Comparison of ENCODE assay signal across 25 cellular contexts in the genomic region with DNA sequence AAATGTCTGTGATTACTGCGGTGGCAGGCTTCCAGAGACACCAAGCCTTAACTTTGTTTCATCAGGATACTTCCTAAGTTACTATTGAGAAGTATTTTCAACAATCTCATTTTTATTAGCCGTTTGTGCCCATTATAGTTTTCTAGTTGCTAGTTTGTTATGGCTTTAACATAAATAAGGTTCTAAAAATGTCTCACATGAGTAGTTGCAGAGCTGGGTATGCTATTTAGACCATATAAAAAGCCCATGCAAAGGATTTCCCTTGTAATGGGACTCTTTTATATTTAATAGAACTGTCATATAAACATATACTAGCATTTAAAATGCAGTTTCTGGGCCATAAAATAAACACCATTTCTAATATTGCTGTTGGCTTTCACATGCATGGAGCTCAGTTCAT.
"Had no signal": no experiment of that assay in that cellular context is flagged by ENCODE, and none has a peak within 500 bp of the region (broad histone marks: within the 10 kb centered on the region; RNA-seq: fewer than 3 reads in every experiment).

No MANE protein-coding gene starts in this region.

- H3K27me3 ChIP-seq: foreskin keratinocyte, gastroesophageal sphincter, heart right ventricle, pancreas, right lobe of liver, tibial nerve, upper lobe of left lung, uterus had no signal

- H3K27ac ChIP-seq: dorsolateral prefrontal cortex, epithelial cell of prostate, foreskin keratinocyte, gastroesophageal sphincter, heart right ventricle, lower lobe of right lung, pancreas, right lobe of liver, thoracic aorta, tibial nerve, upper lobe of left lung, uterus had no signal

- H3K36me3 Mint-ChIP-seq: naive thymus-derived CD8-positive, alpha-beta T cell; stimulated activated naive B cell treated with anti-CD40 and anti-IgM and Interleukin-4, amounts not matched to agents 10 μg/mL and 1 μg/mL and 100 μg/mL, for 72 hours had no signal

- H3K4me3 ChIP-seq: dorsolateral prefrontal cortex, gastroesophageal sphincter, heart right ventricle, lower lobe of right lung, pancreas, right lobe of liver, thoracic aorta, tibial nerve, upper lobe of left lung, uterus had no signal

- DNase-seq: dorsolateral prefrontal cortex; effector CD4-positive, alpha-beta T cell; foreskin keratinocyte; heart right ventricle; hypothalamus; left ventricle myocardium superior; lower lobe of right lung; naive thymus-derived CD8-positive, alpha-beta T cell; occipital lobe; pancreas; right lobe of liver; small intestine; stimulated activated CD4-positive, alpha-beta T cell treated with anti-CD3 and anti-CD28 coated beads, Interleukin-15, amount 100 ng/mL, for 24 hours; stimulated activated CD4-positive, alpha-beta T cell treated with anti-CD3 and anti-CD28 coated beads, Interleukin-2, amount 100 ng/mL, for 48 hours; stimulated activated naive B cell treated with anti-CD40 and anti-IgM and Interleukin-4, amounts not matched to agents 10 μg/mL and 1 μg/mL and 100 μg/mL, for 72 hours; upper lobe of left lung; uterus had no signal

- FAIRE-seq: colon, keratinocyte, pancreas, small intestine had no signal

- H3K4me1 Mint-ChIP-seq: naive thymus-derived CD8-positive, alpha-beta T cell; stimulated activated naive B cell treated with anti-CD40 and anti-IgM and Interleukin-4, amounts not matched to agents 10 μg/mL and 1 μg/mL and 100 μg/mL, for 72 hours had no signal

- H3K4me3 Mint-ChIP-seq: naive thymus-derived CD8-positive, alpha-beta T cell; stimulated activated naive B cell treated with anti-CD40 and anti-IgM and Interleukin-4, amounts not matched to agents 10 μg/mL and 1 μg/mL and 100 μg/mL, for 72 hours; stimulated activated naive CD8-positive, alpha-beta T cell treated with anti-CD3 and anti-CD28 coated beads, Interleukin-15, Interleukin-2, amounts not matched to agents 100 ng/mL and 50 ng/mL, for 24 hours had no signal

- H3K36me3 ChIP-seq: gastroesophageal sphincter, heart right ventricle, lower lobe of right lung, pancreas, right lobe of liver, thoracic aorta, tibial nerve, upper lobe of left lung, uterus had no signal

- H3K27me3 Mint-ChIP-seq: stimulated activated naive CD8-positive, alpha-beta T cell treated with anti-CD3 and anti-CD28 coated beads, Interleukin-15, Interleukin-2, amounts not matched to agents 100 ng/mL and 50 ng/mL, for 24 hours had no signal

- ATAC-seq: esophagus mucosa; foreskin keratinocyte; gastroesophageal sphincter; heart right ventricle; left ventricle myocardium superior; lower lobe of right lung; naive thymus-derived CD8-positive, alpha-beta T cell; pancreas; right lobe of liver; stimulated activated naive B cell treated with anti-CD40 and anti-IgM and Interleukin-4, amounts not matched to agents 10 μg/mL and 1 μg/mL and 100 μg/mL, for 72 hours had no signal

- H3K27ac Mint-ChIP-seq: naive thymus-derived CD8-positive, alpha-beta T cell; stimulated activated naive B cell treated with anti-CD40 and anti-IgM and Interleukin-4, amounts not matched to agents 10 μg/mL and 1 μg/mL and 100 μg/mL, for 72 hours; stimulated activated naive CD8-positive, alpha-beta T cell treated with anti-CD3 and anti-CD28 coated beads, Interleukin-15, Interleukin-2, amounts not matched to agents 100 ng/mL and 50 ng/mL, for 24 hours had no signal

- H3K4me1 ChIP-seq: foreskin keratinocyte, heart right ventricle, lower lobe of right lung, pancreas, right lobe of liver, upper lobe of left lung, uterus had no signal

- H3K9me3 ChIP-seq: gastroesophageal sphincter, heart right ventricle, lower lobe of right lung, pancreas, right lobe of liver, thoracic aorta, tibial nerve, upper lobe of left lung, uterus had no signal

- H3K9me3 Mint-ChIP-seq: naive thymus-derived CD8-positive, alpha-beta T cell; stimulated activated naive CD8-positive, alpha-beta T cell treated with anti-CD3 and anti-CD28 coated beads, Interleukin-15, Interleukin-2, amounts not matched to agents 100 ng/mL and 50 ng/mL, for 24 hours had no signal
